In genomic region chr9:121538221-121538620, GRCh38 we compare ENCODE assay signal across 14 cellular contexts. TPM values are rescaled to one million over a fixed set of nuclear protein-coding genes. Genes with fewer than 3 reads are reported as not detected.
DNase-seq lines count a peak whose midpoint lies in the region; ATAC-seq and TF ChIP-seq lines count a peak whose summit lies in the region.
"Had no signal": no experiment of that assay in that cellular context is flagged by ENCODE, and none has a peak within 500 bp of the region (broad histone marks: within the 10 kb centered on the region; RNA-seq: fewer than 3 reads in every experiment).

No MANE protein-coding gene starts in this region.

- H3K27me3 ChIP-seq in WERI-Rb-1 (ENCODE audit: insufficient read depth, low read depth, severe bottlenecking) = no peaks in the 10 kb centered on the region
- H3K27me3 ChIP-seq: BLaER1 treated with 17β-estradiol and CSF1 and Interleukin-3, amounts not matched to agents 10 nM and 100 nM had no signal

- no peaks in the 10 kb centered on the region for H3K36me3 ChIP-seq in WERI-Rb-1
- H3K36me3 ChIP-seq: BLaER1 treated with 17β-estradiol and CSF1 and Interleukin-3, amounts not matched to agents 10 nM and 100 nM had no signal

- DNase-seq in DMS53 (lab: John Stamatoyannopoulos, UW) (peak; percentile 63), Kasumi-1 (lab: John Stamatoyannopoulos, UW) (peak; percentile 35 to 56), WERI-Rb-1 (peak; percentile 48), left ventricle myocardium superior (no peak), foreskin fibroblast (no peak), putamen (ENCODE audit: low spot score) (no peak)
- DNase-seq: HFFc6; naive thymus-derived CD8-positive, alpha-beta T cell; NCI-H187; right cardiac atrium had no signal

- TF ChIP-seq CTCF in WERI-Rb-1 (IDR thresholded peaks at IDR 0.05; ENCODE audit: low read depth, low read length) (peak; percentile 60), foreskin fibroblast (IDR thresholded peaks at IDR 0.05; ENCODE audit: low read depth, low read length) (no peak)

- no peaks in the 10 kb centered on the region for H3K9me3 ChIP-seq in WERI-Rb-1 (ENCODE audit: severe bottlenecking)
- H3K9me3 ChIP-seq: BLaER1 treated with 17β-estradiol and CSF1 and Interleukin-3, amounts not matched to agents 10 nM and 100 nM had no signal

- intact Hi-C loops in left ventricle myocardium superior (cut with micrococcal nuclease) = no loop called here

- H3K4me3 ChIP-seq in WERI-Rb-1 (ENCODE audit: low read depth, low read length) (no peak overlapping the region), foreskin fibroblast (ENCODE audit: low read depth in 1 of 2, low read length in 2 of 2) (no peak overlapping the region)
- H3K4me3 ChIP-seq: BLaER1 treated with 17β-estradiol and CSF1 and Interleukin-3, amounts not matched to agents 10 nM and 100 nM had no signal

- no peak overlapping the region for H3K27ac ChIP-seq in WERI-Rb-1
- H3K27ac ChIP-seq: BLaER1 treated with 17β-estradiol and CSF1 and Interleukin-3, amounts not matched to agents 10 nM and 100 nM had no signal

- ATAC-seq in left ventricle myocardium superior (peak; percentile 45), GM21723 (IDR thresholded peaks at IDR 0.05; ENCODE audit: unreplicated experiment) (no peak), HG02623 (IDR thresholded peaks at IDR 0.05; ENCODE audit: unreplicated experiment) (no peak)
- ATAC-seq: naive thymus-derived CD8-positive, alpha-beta T cell had no signal

RNA-seq across cellular contexts. Expression of gene GGTA1, which starts 38.6 kb away (rescaled TPM):
- 28.3 TPM for total RNA-seq in left ventricle myocardium superior
- total RNA-seq: fibroblast of villous mesenchyme; HFFc6; naive thymus-derived CD8-positive, alpha-beta T cell had no signal

Comparison
In these comparisons a context has a peak if more than half of its experiments do, and no peak if none do; other contexts are left out.
1. DNase-seq: peak in DMS53 (single experiment), Kasumi-1 (2 of 2) and WERI-Rb-1 (single experiment); none in left ventricle myocardium superior (single experiment), foreskin fibroblast (0 of 2) and putamen (single experiment).